25 cellular contexts compared by ENCODE assay signal in the genomic region with DNA sequence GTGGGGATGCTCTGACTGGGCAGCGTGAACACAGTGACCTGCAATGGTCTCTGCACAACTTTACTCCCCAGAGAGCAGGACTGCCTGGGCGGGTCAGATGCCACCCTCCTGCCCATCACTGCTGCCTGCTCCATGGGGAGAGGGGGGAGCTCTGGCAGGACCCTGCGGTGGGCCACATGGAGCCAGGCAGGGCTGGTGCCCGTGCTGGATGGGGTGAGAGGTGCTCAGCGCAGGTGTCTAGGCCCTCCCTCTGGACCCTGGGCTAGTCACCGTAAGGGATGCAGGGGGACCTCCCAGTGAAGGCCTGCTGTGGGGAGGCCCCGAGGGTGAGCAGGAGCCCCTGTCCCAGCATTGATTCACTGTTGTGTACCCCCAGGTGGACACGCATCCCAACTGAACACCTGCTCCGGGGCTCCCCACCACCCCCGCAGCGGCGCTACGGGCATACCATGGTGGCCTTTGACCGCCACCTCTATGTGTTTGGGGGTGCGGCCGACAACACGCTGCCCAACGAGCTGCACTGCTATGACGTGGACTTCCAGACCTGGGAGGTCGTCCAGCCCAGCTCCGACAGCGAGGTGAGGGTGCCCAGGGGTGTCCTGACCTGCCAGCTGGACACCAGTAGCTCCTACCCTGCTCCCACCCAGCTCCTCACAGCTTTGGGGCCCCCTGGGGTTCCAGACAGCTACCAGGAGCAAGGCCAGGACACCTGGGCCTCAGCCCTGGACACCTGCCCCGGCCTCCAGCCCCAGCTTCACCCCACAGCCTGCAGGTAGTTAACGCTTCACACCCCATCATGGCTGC. TPM values are rescaled to one million over a fixed set of nuclear protein-coding genes. Genes with fewer than 3 reads are reported as not detected.
"Had no signal": no experiment of that assay in that cellular context is flagged by ENCODE, and none has a peak within 500 bp of the region (broad histone marks: within the 10 kb centered on the region; RNA-seq: fewer than 3 reads in every experiment).

No MANE protein-coding gene starts in this region.

- H3K27ac ChIP-seq: HL-60, Peyer's patch, SJSA1, SK-N-MC had no signal

- H3K4me3 ChIP-seq: MG63, Peyer's patch, SJSA1, SK-N-MC had no signal

- DNase-seq: Karpas-422, KG1, MG63, NCI-H1092, NCI-H1105 treated with DMSO at 0.1 percent for 48 hours, NCI-H1417 treated with DMSO at 0.1 percent for 48 hours, NCI-H146, NCI-H1694 treated with DMSO at 0.1 percent for 48 hours, NCI-H1930, NCI-H2081, NCI-H2107, NCI-H2227 treated with DMSO at 0.1 percent for 48 hours, NCI-H524, NCI-H526 treated with DMSO at 0.1 percent for 48 hours, NCI-H774, PC-3, Peyer's patch, SHP77 treated with DMSO at 0.1 percent for 48 hours had no signal

- H3K4me1 ChIP-seq: Peyer's patch, SJSA1 had no signal

- ATAC-seq: PC-3, Right ventricle myocardium inferior had no signal

- H3K9me3 ChIP-seq: MG63, Peyer's patch, SJSA1 had no signal

- H3K27me3 ChIP-seq: MG63, Peyer's patch, SJSA1 had no signal

- H3K36me3 ChIP-seq: MG63 had no signal

RNA-seq across cellular contexts. Expression of a gene that starts 24.4 kb away (rescaled TPM):
- total RNA-seq: RPMI7951, SJSA1 had no signal

RNA-seq across cellular contexts. Expression of a gene that starts 40.9 kb away (rescaled TPM):
- total RNA-seq: NCI-H460, OCI-LY7, PC-3, RPMI7951, SJSA1 had no signal
